Comparison of ENCODE assay signal across 4 cellular contexts in genomic region chr3:97230486-97230885, GRCh38.
"Had no signal": no experiment of that assay in that cellular context is flagged by ENCODE, and none has a peak within 500 bp of the region (broad histone marks: within the 10 kb centered on the region; RNA-seq: fewer than 3 reads in every experiment).

No MANE protein-coding gene starts in this region.

- H3K4me1 Mint-ChIP-seq: IgD-negative memory B cell had no signal

- DNase-seq: H9, HCEC 1CT had no signal

- H3K27me3 Mint-ChIP-seq: IgD-negative memory B cell had no signal

- H3K36me3 Mint-ChIP-seq: IgD-negative memory B cell had no signal

- H3K27ac Mint-ChIP-seq: GM23338, H9, IgD-negative memory B cell had no signal

- H3K4me3 ChIP-seq: GM23338 had no signal

- H3K4me3 Mint-ChIP-seq: GM23338, H9, IgD-negative memory B cell had no signal
